In the genomic region with DNA sequence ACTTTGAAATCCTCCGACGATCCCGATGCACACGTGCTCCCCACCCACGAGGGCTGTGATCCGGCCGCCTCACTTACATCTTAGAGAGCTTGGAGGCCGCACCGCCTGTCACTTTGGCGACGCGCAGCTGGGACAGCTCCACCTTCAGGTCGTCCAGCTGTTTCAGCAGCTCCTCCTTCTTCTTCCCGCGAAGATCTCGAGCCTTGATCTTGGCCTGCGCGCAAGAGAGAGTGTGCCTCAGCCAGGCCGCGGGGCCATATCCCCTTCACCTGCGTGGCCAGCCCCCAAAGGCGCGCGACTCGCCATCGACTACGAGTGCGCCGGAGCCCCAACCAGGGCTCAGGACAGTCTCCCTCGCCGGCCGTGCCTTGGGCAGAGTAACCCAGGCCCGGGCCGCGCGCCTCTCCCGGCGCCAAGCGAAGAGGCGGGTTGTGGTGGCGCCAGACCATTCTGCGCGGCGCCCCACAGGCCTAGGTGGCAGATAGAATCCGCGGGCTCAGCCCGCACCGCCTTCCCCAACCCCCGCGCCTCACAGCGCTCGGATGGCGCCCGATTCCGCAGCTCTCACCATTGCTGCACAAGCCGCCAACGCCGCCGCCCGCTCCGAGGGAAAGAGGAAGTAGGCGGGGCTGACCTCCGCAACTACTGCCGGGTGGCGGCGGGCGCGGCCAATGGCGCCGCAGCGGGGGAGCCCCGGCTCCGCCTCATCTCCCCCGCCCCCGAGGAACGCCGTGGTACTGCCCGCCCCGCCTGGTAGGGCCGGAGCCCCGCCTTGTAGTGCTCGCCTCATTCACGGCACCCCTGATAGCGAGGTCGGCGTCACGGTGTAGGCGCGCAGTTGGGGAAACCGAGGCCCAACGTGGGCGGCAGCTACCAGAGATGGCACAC, we compare ENCODE assay signal across 8 cellular contexts. TPM values are rescaled to one million over a fixed set of nuclear protein-coding genes. Genes with fewer than 3 reads are reported as not detected.
A peak's percentile ranks its signal among the peaks of the same experiment; 100 is the strongest.
DNase-seq lines count a peak whose midpoint lies in the region; ATAC-seq and TF ChIP-seq lines count a peak whose summit lies in the region.

Gene ARPC5L, plus strand, starts transcription at position 789 of the 888 bp plus-strand sequence. CDS start 7,161 bp downstream, outside the sequence.
Gene RPL35, minus strand, starts transcription at position 616 of the 888 bp plus-strand sequence. Its CDS starts 45 bp downstream, at position 571.

- peak within 1 kb of the TSS; percentile 99 for H3K27ac ChIP-seq in C4-2B
- H3K27ac ChIP-seq in colonic mucosa = peak within 1 kb of the TSS; percentile 81

- peaks cover 20% of the 10 kb centered on the region for H3K36me3 ChIP-seq in colonic mucosa

- H3K4me3 Mint-ChIP-seq in activated CD4-positive, alpha-beta T cell treated with anti-CD3 and anti-CD28 coated beads, Interleukin-2, amount 10 ng/mL, durations not matched to agents 24 days and 14 days = peak within 1 kb of the TSS; percentile 98

- peak; percentile 68 for DNase-seq in NCI-H526 treated with DMSO at 0.1 percent for 48 hours (lab: John Stamatoyannopoulos, UW)
- DNase-seq in activated CD4-positive, alpha-beta T cell treated with anti-CD3 and anti-CD28 coated beads, Interleukin-2, amount 10 ng/mL, durations not matched to agents 24 days and 14 days = peak; percentile 99
- peak; percentile 96 for DNase-seq in colonic mucosa
- peak; percentile 97 for DNase-seq in left kidney (ENCODE audit: low read depth, low spot score)
- DNase-seq in stimulated activated CD4-positive, alpha-beta T cell treated with anti-CD3 and anti-CD28 coated beads, Interleukin-2, amount 100 ng/mL, for 24 hours = peak; percentile 96

- H3K9me3 Mint-ChIP-seq in activated CD4-positive, alpha-beta T cell treated with anti-CD3 and anti-CD28 coated beads, Interleukin-2, amount 10 ng/mL, durations not matched to agents 24 days and 14 days = no peaks in the 10 kb centered on the region

- TF ChIP-seq CTCF in C4-2B (conservative IDR thresholded peaks at IDR 0.05) (peak; percentile 40), colonic mucosa (IDR thresholded peaks at IDR 0.05) (peak; percentile 20)

- no peaks in the 10 kb centered on the region for H3K27me3 ChIP-seq in colonic mucosa

- peak within 1 kb of the TSS; percentile 80 to 87 for H3K9ac ChIP-seq in colonic mucosa (ENCODE audit: low read depth in 2 of 2, low read length in 2 of 2)

- H3K4me1 Mint-ChIP-seq in activated CD4-positive, alpha-beta T cell treated with anti-CD3 and anti-CD28 coated beads, Interleukin-2, amount 10 ng/mL, durations not matched to agents 24 days and 14 days = peaks cover 21% of the 10 kb centered on the region

- H3K36me3 Mint-ChIP-seq in activated CD4-positive, alpha-beta T cell treated with anti-CD3 and anti-CD28 coated beads, Interleukin-2, amount 10 ng/mL, durations not matched to agents 24 days and 14 days (ENCODE audit: low read depth) = peaks cover 52% of the 10 kb centered on the region

- no peaks in the 10 kb centered on the region for H3K9me3 ChIP-seq in colonic mucosa

- intact Hi-C loops in activated CD4-positive, alpha-beta T cell treated with anti-CD3 and anti-CD28 coated beads, Interleukin-2, amount 10 ng/mL, durations not matched to agents 24 days and 14 days (cut with micrococcal nuclease) = loop anchor here (1.0 to 10.0 kb wide), 4 partner anchors 9 to 447 kb away; partner anchors contain the start of genes HSPA5, PPP6C and PSMB7
- intact Hi-C loops in colonic mucosa (cut with DNase I) = loop anchor here (2.0 kb wide), 1 partner anchor 281 kb away; the partner anchor contains the start of gene SCAI

- H3K27me3 Mint-ChIP-seq in activated CD4-positive, alpha-beta T cell treated with anti-CD3 and anti-CD28 coated beads, Interleukin-2, amount 10 ng/mL, durations not matched to agents 24 days and 14 days = no peaks in the 10 kb centered on the region

- H3K4me3 ChIP-seq in colonic mucosa = peak within 1 kb of the TSS; percentile 77

- H3K4me1 ChIP-seq in colonic mucosa = peaks cover 18% of the 10 kb centered on the region

- peak; percentile 90 for ATAC-seq in GM19372 (IDR thresholded peaks at IDR 0.05; ENCODE audit: low read depth, unreplicated experiment)
- peak; percentile 90 for ATAC-seq in HG03521 (IDR thresholded peaks at IDR 0.05; ENCODE audit: unreplicated experiment)

- peak within 1 kb of the TSS; percentile 98 for H3K27ac Mint-ChIP-seq in activated CD4-positive, alpha-beta T cell treated with anti-CD3 and anti-CD28 coated beads, Interleukin-2, amount 10 ng/mL, durations not matched to agents 24 days and 14 days

RNA-seq across cellular contexts. Expression of gene ARPC5L, which starts in this region (rescaled TPM):
- 99.8 and 103 TPM in 2 replicates for total RNA-seq in activated CD4-positive, alpha-beta T cell treated with anti-CD3 and anti-CD28 coated beads, Interleukin-2, amount 10 ng/mL, durations not matched to agents 24 days and 14 days
- total RNA-seq in colonic mucosa = 10 to 100 TPM; 50.0 to 61.5 TPM

RNA-seq across cellular contexts. Expression of gene RPL35, which starts in this region (rescaled TPM):
- total RNA-seq in activated CD4-positive, alpha-beta T cell treated with anti-CD3 and anti-CD28 coated beads, Interleukin-2, amount 10 ng/mL, durations not matched to agents 24 days and 14 days = 1,878 and 1,905 TPM in 2 replicates
- total RNA-seq in colonic mucosa = 1,000 to 10,000 TPM in 1 of 2 donors, 100 to 1,000 TPM in 1; 890 to 1,374 TPM

Comparison
In these comparisons a context has a peak if more than half of its experiments do, and no peak if none do; other contexts are left out.
1. Peak in every context shown above with its lines: DNase-seq, ATAC-seq, H3K4me3 ChIP-seq and H3K27ac ChIP-seq.